Comparison of ENCODE assay signal across 8 cellular contexts in genomic region chr17:35764123-35764991, GRCh38. TPM values are rescaled to one million over a fixed set of nuclear protein-coding genes. Genes with fewer than 3 reads are reported as not detected.
DNase-seq lines count a peak whose midpoint lies in the region; ATAC-seq and TF ChIP-seq lines count a peak whose summit lies in the region.

No MANE protein-coding gene starts in this region.

- peaks cover 8% of the 10 kb centered on the region for H3K4me1 Mint-ChIP-seq in stimulated activated naive CD8-positive, alpha-beta T cell treated with anti-CD3 and anti-CD28 coated beads, Interleukin-15, Interleukin-2, amounts not matched to agents 100 ng/mL and 50 ng/mL, for 24 hours (ENCODE audit: low read depth)

- peak; percentile 95 for TF ChIP-seq CTCF in DND-41 (IDR thresholded peaks at IDR 0.05; ENCODE audit: borderline replicate concordance, extremely low read depth, low read length, poor library complexity, severe bottlenecking)
- TF ChIP-seq CTCF in RWPE1 (conservative IDR thresholded peaks at IDR 0.05; ENCODE audit: low read depth), result peak; percentile 93
- TF ChIP-seq CTCF in neural cell (IDR thresholded peaks at IDR 0.05; ENCODE audit: poor library complexity, severe bottlenecking), result peak; percentile 91

- H3K4me1 ChIP-seq in DND-41 (ENCODE audit: insufficient read depth, low read length), result peaks cover 22% of the 10 kb centered on the region

- H3K9ac ChIP-seq in DND-41 (ENCODE audit: low read depth, low read length) (peak overlapping the region; percentile 67), neural cell (ENCODE audit: low read length) (peak overlapping the region; percentile 88)

- POLR2A ChIA-PET in RWPE1 (lab: Yijun Ruan, JAX; ENCODE audit: low non-redundant PET), result interaction anchor here (0.6 kb wide), 1 partner anchor 41 kb away, joined by 3 read pairs; no protein-coding TSS in a partner anchor

- TF ChIP-seq RAD21 in neural cell (conservative IDR thresholded peaks at IDR 0.05), result peak; percentile 83

- H3K27me3 ChIP-seq in DND-41 (ENCODE audit: insufficient read depth, low read length, poor library complexity) (no peaks in the 10 kb centered on the region), neural cell (ENCODE audit: insufficient read depth, low read depth, low read length) (no peaks in the 10 kb centered on the region)

- H2AFZ ChIP-seq in DND-41 (ENCODE audit: low read depth, low read length), result peak overlapping the region; percentile 88
- peak overlapping the region; percentile 76 for H2AFZ ChIP-seq in neural cell (ENCODE audit: low read depth, low read length)

- H3K9me3 Mint-ChIP-seq in stimulated activated naive CD8-positive, alpha-beta T cell treated with anti-CD3 and anti-CD28 coated beads, Interleukin-15, Interleukin-2, amounts not matched to agents 100 ng/mL and 50 ng/mL, for 24 hours, result no peaks in the 10 kb centered on the region

- CTCF ChIA-PET in RWPE1 (lab: Yijun Ruan, JAX), result interaction anchor here (0.5 to 4.7 kb wide), 21 partner anchors 9 to 752 kb away, joined by 3 to 71 read pairs (median 4); partner anchors contain the start of genes AP2B1, GAS2L2, MMP28 and TAF15

- H4K20me1 ChIP-seq in DND-41 (ENCODE audit: insufficient read depth, low read length), result peaks cover 3% of the 10 kb centered on the region; the same call in 1 of the 2 replicates
- no peaks in the 10 kb centered on the region for H4K20me1 ChIP-seq in neural cell (ENCODE audit: insufficient read depth)

- H3K36me3 ChIP-seq in DND-41 (ENCODE audit: insufficient read depth, low read length) (no peaks in the 10 kb centered on the region), neural cell (ENCODE audit: insufficient read depth, low read length) (no peaks in the 10 kb centered on the region)

- H3K4me2 ChIP-seq in DND-41 (ENCODE audit: insufficient read depth, low read length) (peak overlapping the region; percentile 100), neural cell (ENCODE audit: low read length) (peak overlapping the region; percentile 35)

- DNase-seq in DND-41, result peak; percentile 90
- DNase-seq in GOT3 (lab: John Stamatoyannopoulos, UW), result peak; percentile 70
- DNase-seq in LoVo (ENCODE audit: low spot score), result peak; percentile 94
- peak; percentile 91 for DNase-seq in RWPE1 (ENCODE audit: low spot score)
- peak; percentile 79 for DNase-seq in activated effector memory CD4-positive, alpha-beta T cell treated with Interleukin-2 at 50 U/mL for 16 hours
- peak; percentile 67 for DNase-seq in fibroblast of the conjunctiva (ENCODE audit: low read depth)

- H3K79me2 ChIP-seq in DND-41 (ENCODE audit: insufficient read depth, low read length), result no peaks in the 10 kb centered on the region
- H3K79me2 ChIP-seq in neural cell (replicated peaks; ENCODE audit: insufficient read depth, low read length), result no peaks in the 10 kb centered on the region

- H3K36me3 Mint-ChIP-seq in stimulated activated naive CD8-positive, alpha-beta T cell treated with anti-CD3 and anti-CD28 coated beads, Interleukin-15, Interleukin-2, amounts not matched to agents 100 ng/mL and 50 ng/mL, for 24 hours (ENCODE audit: low read depth), result no peaks in the 10 kb centered on the region

- peak; percentile 91 for ATAC-seq in DND-41 (ENCODE audit: insufficient read depth, low read depth)

- H3K9me3 ChIP-seq in DND-41 (ENCODE audit: insufficient read depth, low read length, severe bottlenecking), result no peaks in the 10 kb centered on the region
- no peaks in the 10 kb centered on the region for H3K9me3 ChIP-seq in neural cell (ENCODE audit: low read length)

- H3K27ac ChIP-seq in DND-41 (ENCODE audit: low read length), result peak overlapping the region; percentile 77
- H3K27ac ChIP-seq in RWPE1, result peak overlapping the region; percentile 37
- peak overlapping the region; percentile 89 for H3K27ac ChIP-seq in neural cell (ENCODE audit: low read length)

- H3K4me3 ChIP-seq in DND-41 (ENCODE audit: low read depth in 1 of 2, low read length in 2 of 2), result peak overlapping the region; percentile 17 to 79; a peak in 3 of 4 replicates
- peak overlapping the region; percentile 90 for H3K4me3 ChIP-seq in neural cell (ENCODE audit: low read length)

- no peaks in the 10 kb centered on the region for H3K27me3 Mint-ChIP-seq in stimulated activated naive CD8-positive, alpha-beta T cell treated with anti-CD3 and anti-CD28 coated beads, Interleukin-15, Interleukin-2, amounts not matched to agents 100 ng/mL and 50 ng/mL, for 24 hours

- no peaks in the 10 kb centered on the region for H3K9me2 ChIP-seq in neural cell (ENCODE audit: insufficient read depth, low read length)

- H3F3A ChIP-seq in neural cell (ENCODE audit: insufficient read depth, low read length, poor library complexity, severe bottlenecking), result no peaks in the 10 kb centered on the region

- H3K4me3 Mint-ChIP-seq in stimulated activated naive CD8-positive, alpha-beta T cell treated with anti-CD3 and anti-CD28 coated beads, Interleukin-15, Interleukin-2, amounts not matched to agents 100 ng/mL and 50 ng/mL, for 24 hours, result peak overlapping the region; percentile 89

- peak; percentile 12 for TF ChIP-seq EP300 in neural cell (conservative IDR thresholded peaks at IDR 0.05; ENCODE audit: poor library complexity, severe bottlenecking)

- peak overlapping the region; percentile 36 for H3K27ac Mint-ChIP-seq in stimulated activated naive CD8-positive, alpha-beta T cell treated with anti-CD3 and anti-CD28 coated beads, Interleukin-15, Interleukin-2, amounts not matched to agents 100 ng/mL and 50 ng/mL, for 24 hours

TF ChIP-seq in neural cell, 6 proteins besides CTCF, POLR2A, EP300 and RAD21:
- peak; percentile 60 for TF ChIP-seq MXI1 (conservative IDR thresholded peaks at IDR 0.05; ENCODE audit: poor library complexity, severe bottlenecking)
- TF ChIP-seq EZH2 (IDR thresholded peaks at IDR 0.05; ENCODE audit: borderline replicate concordance, insufficient read depth, low read length, poor library complexity, severe bottlenecking), result no peak
- peak; percentile 50 for TF ChIP-seq REST (IDR thresholded peaks at IDR 0.05; ENCODE audit: borderline replicate concordance)
- peak; percentile 88 for TF ChIP-seq SMC3 (conservative IDR thresholded peaks at IDR 0.05; ENCODE audit: poor library complexity)
- TF ChIP-seq TAF1 (IDR thresholded peaks at IDR 0.05; ENCODE audit: low read depth), result peak; percentile 56
- TF ChIP-seq POLR2AphosphoS5 (IDR thresholded peaks at IDR 0.05), result peak; percentile 74

RNA-seq across cellular contexts. Expression of gene C17orf50, which starts 3.7 kb away (rescaled TPM):
- not detected in 2 replicates for polyA plus RNA-seq in neural cell
- polyA minus RNA-seq in neural cell, result 0.73 and 1.4 TPM in 2 replicates

RNA-seq across cellular contexts. Expression of gene GAS2L2, which starts 11.3 kb away (rescaled TPM):
- 0.38 and 1.2 TPM in 2 replicates for polyA plus RNA-seq in neural cell
- 0.73 and 0.81 TPM in 2 replicates for polyA minus RNA-seq in neural cell

RNA-seq across cellular contexts. Expression of gene MMP28, which starts 31.1 kb away (rescaled TPM):
- polyA plus RNA-seq in neural cell, result 0.31 TPM in 1 of 2 replicates, not detected in the other
- not detected in 2 replicates for polyA minus RNA-seq in neural cell

RNA-seq across cellular contexts. Expression of gene RASL10B, which starts 32.9 kb away (rescaled TPM):
- polyA plus RNA-seq in neural cell, result 10.7 and 11.3 TPM in 2 replicates
- polyA minus RNA-seq in neural cell, result 16.0 and 16.8 TPM in 2 replicates

RNA-seq across cellular contexts. Expression of gene TAF15, which starts 44.9 kb away (rescaled TPM):
- polyA plus RNA-seq in neural cell, result 45.8 and 50.9 TPM in 2 replicates
- 75.5 and 93.8 TPM in 2 replicates for polyA minus RNA-seq in neural cell

Comparison
In these comparisons a context has a peak if more than half of its experiments do, and no peak if none do; other contexts are left out.
1. Peak in every context shown above with its lines: DNase-seq, ATAC-seq, H3K4me3 ChIP-seq and H3K27ac ChIP-seq.
2. H3K27ac ChIP-seq: peak in every context shown above with its lines; median percentile 89 in neural cell; 77 in DND-41; 37 in RWPE1.